ENCODE assay signal across 23 cellular contexts in the genomic region with DNA sequence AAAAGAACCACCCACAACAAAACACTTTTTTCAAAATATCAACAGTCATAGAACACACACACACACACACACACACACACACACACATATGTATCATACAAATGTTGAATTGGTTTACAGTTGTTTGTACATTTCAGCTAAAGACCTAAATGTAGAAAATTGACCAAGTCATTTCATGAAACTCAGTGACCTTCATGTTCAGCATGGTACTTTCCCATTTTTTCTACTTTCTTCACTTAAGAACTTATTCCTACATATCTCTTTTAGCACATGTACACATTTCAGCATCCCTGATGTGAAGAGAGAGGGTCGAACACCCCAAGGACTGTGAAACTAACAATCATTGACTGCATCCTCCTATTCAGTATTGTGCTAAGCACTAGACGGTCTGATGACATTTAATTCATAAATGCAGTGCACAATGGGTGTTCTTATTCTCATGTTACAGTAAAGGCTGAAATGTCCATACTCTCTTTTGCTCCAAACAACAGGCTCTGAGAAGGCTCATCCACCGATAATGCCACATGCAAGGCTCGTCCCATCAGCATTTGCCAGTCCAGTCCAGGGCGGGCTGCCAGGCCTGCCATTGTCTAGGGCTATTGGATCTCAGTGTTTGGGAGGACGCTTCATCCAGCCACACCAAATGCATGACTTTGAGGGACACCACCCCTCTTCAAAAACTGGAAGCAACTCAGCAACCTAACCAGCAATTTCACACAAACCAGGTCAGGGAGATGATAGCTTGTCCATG.
DNase-seq lines count a peak whose midpoint lies in the region; ATAC-seq and TF ChIP-seq lines count a peak whose summit lies in the region.
"Had no signal": no experiment of that assay in that cellular context is flagged by ENCODE, and none has a peak within 500 bp of the region (broad histone marks: within the 10 kb centered on the region; RNA-seq: fewer than 3 reads in every experiment).

No MANE protein-coding gene starts in this region.

- H3K4me2 ChIP-seq in PC-9, result peak overlapping the region; percentile 52
- H3K4me2 ChIP-seq: SK-N-SH had no signal

- no peak overlapping the region for H2AFZ ChIP-seq in PC-9

- peaks cover 47% of the 10 kb centered on the region for H3K4me1 Mint-ChIP-seq in activated naive CD8-positive, alpha-beta T cell treated with anti-CD3 and anti-CD28 coated beads, Interleukin-2, amount 50 U/mL, for 24 hours
- peaks cover 24% of the 10 kb centered on the region for H3K4me1 Mint-ChIP-seq in activated naive CD8-positive, alpha-beta T cell treated with anti-CD3 and anti-CD28 coated beads for 36 hours
- H3K4me1 Mint-ChIP-seq: memory B cell had no signal

- H3K9me2 ChIP-seq in PC-9 (ENCODE audit: insufficient read depth), result no peaks in the 10 kb centered on the region
- H3K9me2 ChIP-seq: SK-N-SH had no signal

- H3K4me1 ChIP-seq in PC-9 (replicated peaks; ENCODE audit: insufficient read depth) (peaks cover 48% of the 10 kb centered on the region), subcutaneous abdominal adipose tissue (ENCODE audit: control insufficient read depth in 5 of 5, insufficient read depth in 5 of 5, low read length in 5 of 5) (peaks cover 0 to 34% (median 12%) of the 10 kb centered on the region in 5 donors)
- H3K4me1 ChIP-seq: upper lobe of left lung had no signal

- no peak overlapping the region for H3K4me3 ChIP-seq in PC-9
- no peak overlapping the region for H3K4me3 ChIP-seq in subcutaneous abdominal adipose tissue (ENCODE audit: low read depth in 1 of 5, low read length in 5 of 5)
- H3K4me3 ChIP-seq: esophagus muscularis mucosa, upper lobe of left lung had no signal

- H3K9me3 Mint-ChIP-seq in activated naive CD8-positive, alpha-beta T cell treated with anti-CD3 and anti-CD28 coated beads, Interleukin-2, amount 50 U/mL, for 24 hours, result peaks cover 12% of the 10 kb centered on the region
- H3K9me3 Mint-ChIP-seq in activated naive CD8-positive, alpha-beta T cell treated with anti-CD3 and anti-CD28 coated beads for 36 hours, result peaks cover 4% of the 10 kb centered on the region
- H3K9me3 Mint-ChIP-seq: activated T-cell treated with anti-CD3 and anti-CD28 coated beads, Interleukin-2, amount 50 U/mL, for 4 hours had no signal

- POLR2A ChIA-PET in PC-9 (lab: Charles Lee; ENCODE audit: unreplicated experiment), result interaction anchor here (0.7 kb wide), 1 partner anchor 60 kb away, joined by 3 read pairs; no protein-coding TSS in a partner anchor

- CTCF ChIA-PET in PC-9 (lab: Charles Lee), result no interaction called here

- no peak for DNase-seq in activated naive CD8-positive, alpha-beta T cell treated with anti-CD3 and anti-CD28 coated beads, Interleukin-2, amount 50 U/mL, for 24 hours
- DNase-seq in activated naive CD8-positive, alpha-beta T cell treated with anti-CD3 and anti-CD28 coated beads for 36 hours, result no peak
- no peak for DNase-seq in PC-9
- DNase-seq in foreskin melanocyte, result peak; percentile 84
- no peak for DNase-seq in activated CD8-positive, alpha-beta memory T cell treated with anti-CD3 and anti-CD28 coated beads, Interleukin-2, amount 50 U/mL, for 48 hours
- DNase-seq: activated T-cell treated with anti-CD3 and anti-CD28 coated beads, Interleukin-2, amount 50 U/mL, for 4 hours; effector CD8-positive, alpha-beta T cell; EL; kidney glomerular epithelial cell; NCI-H1105; NCI-H2029; NCI-H510A treated with DMSO at 0.1 percent for 48 hours; SK-N-SH; T-helper 2 cell; WERI-Rb-1 had no signal

- H3K27ac ChIP-seq in PC-9, result peak overlapping the region; percentile 100
- peak overlapping the region; percentile 61 for H3K27ac ChIP-seq in subcutaneous abdominal adipose tissue (ENCODE audit: low read depth, low read length)
- H3K27ac ChIP-seq: esophagus muscularis mucosa, HL-60, upper lobe of left lung, WERI-Rb-1 had no signal

- peaks cover 1% of the 10 kb centered on the region for H3K27me3 Mint-ChIP-seq in activated naive CD8-positive, alpha-beta T cell treated with anti-CD3 and anti-CD28 coated beads, Interleukin-2, amount 50 U/mL, for 24 hours
- H3K27me3 Mint-ChIP-seq in activated naive CD8-positive, alpha-beta T cell treated with anti-CD3 and anti-CD28 coated beads for 36 hours, result no peaks in the 10 kb centered on the region
- H3K27me3 Mint-ChIP-seq: activated naive CD4-positive, alpha-beta T cell treated with anti-CD3 and anti-CD28 coated beads, Interleukin-2, amount 50 U/mL, for 24 hours had no signal

- H4K20me1 ChIP-seq in PC-9 (ENCODE audit: insufficient read depth), result no peaks in the 10 kb centered on the region

- H3K9ac ChIP-seq in subcutaneous abdominal adipose tissue (ENCODE audit: low read length in 5 of 5), result no peak overlapping the region
- H3K9ac ChIP-seq: SK-N-SH had no signal

- H3K36me3 Mint-ChIP-seq in activated naive CD8-positive, alpha-beta T cell treated with anti-CD3 and anti-CD28 coated beads, Interleukin-2, amount 50 U/mL, for 24 hours (ENCODE audit: low read depth), result no peaks in the 10 kb centered on the region
- no peaks in the 10 kb centered on the region for H3K36me3 Mint-ChIP-seq in activated naive CD8-positive, alpha-beta T cell treated with anti-CD3 and anti-CD28 coated beads for 36 hours
- H3K36me3 Mint-ChIP-seq: activated naive CD4-positive, alpha-beta T cell treated with anti-CD3 and anti-CD28 coated beads, Interleukin-2, amount 50 U/mL, for 24 hours; CD14-positive monocyte had no signal

- H3K9me3 ChIP-seq in PC-9 (ENCODE audit: insufficient read depth, low read depth), result peaks cover 6% of the 10 kb centered on the region; the same call in 1 of the 2 replicates
- H3K9me3 ChIP-seq in subcutaneous abdominal adipose tissue (ENCODE audit: control insufficient read depth in 5 of 5, low read length in 5 of 5), result no peaks in the 10 kb centered on the region
- H3K9me3 ChIP-seq: esophagus muscularis mucosa, SK-N-SH, upper lobe of left lung had no signal

- peak overlapping the region; percentile 17 for H3K27ac Mint-ChIP-seq in activated naive CD8-positive, alpha-beta T cell treated with anti-CD3 and anti-CD28 coated beads, Interleukin-2, amount 50 U/mL, for 24 hours
- H3K27ac Mint-ChIP-seq in activated naive CD8-positive, alpha-beta T cell treated with anti-CD3 and anti-CD28 coated beads for 36 hours, result no peak overlapping the region
- H3K27ac Mint-ChIP-seq: CD14-positive monocyte, memory B cell had no signal

- H3K36me3 ChIP-seq in PC-9 (ENCODE audit: low read depth) (0 out of 2 replicates have a peak, but pooled peaks cover 9% of the 10 kb centered on the region), subcutaneous abdominal adipose tissue (ENCODE audit: control insufficient read depth in 5 of 5, insufficient read depth in 5 of 5, low read length in 5 of 5) (no peaks in the 10 kb centered on the region)
- H3K36me3 ChIP-seq: esophagus muscularis mucosa, upper lobe of left lung, WERI-Rb-1 had no signal

- intact Hi-C loops in PC-9 (cut with micrococcal nuclease; ENCODE audit: unreplicated experiment), result loop anchor here (1.0 to 10.0 kb wide), 6 partner anchors 18 to 311 kb away; no protein-coding TSS in a partner anchor

- no TSS peak for BruUV-seq in PC-9 (replicated peaks; lab: Mats Ljungman, UMichigan)

- H3K4me3 Mint-ChIP-seq in activated naive CD8-positive, alpha-beta T cell treated with anti-CD3 and anti-CD28 coated beads, Interleukin-2, amount 50 U/mL, for 24 hours, result no peak overlapping the region
- H3K4me3 Mint-ChIP-seq in activated naive CD8-positive, alpha-beta T cell treated with anti-CD3 and anti-CD28 coated beads for 36 hours, result no peak overlapping the region
- H3K4me3 Mint-ChIP-seq: activated naive CD4-positive, alpha-beta T cell treated with anti-CD3 and anti-CD28 coated beads, Interleukin-2, amount 50 U/mL, for 24 hours; activated T-cell treated with anti-CD3 and anti-CD28 coated beads, Interleukin-2, amount 50 U/mL, for 4 hours; CD14-positive monocyte; memory B cell had no signal

- H3F3A ChIP-seq in PC-9 (ENCODE audit: insufficient read depth, low read depth), result peaks cover 41% of the 10 kb centered on the region

- H3K27me3 ChIP-seq in PC-9 (ENCODE audit: insufficient read depth, low read depth), result no peaks in the 10 kb centered on the region
- H3K27me3 ChIP-seq in subcutaneous abdominal adipose tissue (ENCODE audit: control insufficient read depth in 5 of 5, insufficient read depth in 4 of 5, low read length in 5 of 5), result no peaks in the 10 kb centered on the region
- H3K27me3 ChIP-seq: esophagus muscularis mucosa, upper lobe of left lung had no signal

- ATAC-seq in activated naive CD8-positive, alpha-beta T cell treated with anti-CD3 and anti-CD28 coated beads, Interleukin-2, amount 50 U/mL, for 24 hours, result peak; percentile 44
- ATAC-seq in HG02678 (IDR thresholded peaks at IDR 0.05; ENCODE audit: unreplicated experiment), result no peak

- TF ChIP-seq CTCF in PC-9 (conservative IDR thresholded peaks at IDR 0.05), result no peak

- no peaks in the 10 kb centered on the region for H3K79me2 ChIP-seq in PC-9 (ENCODE audit: low read depth)
